Comparison of ENCODE assay signal across 14 cellular contexts in genomic region chr10:92760609-92761008, GRCh38.
DNase-seq lines count a peak whose midpoint lies in the region; ATAC-seq, FAIRE-seq and TF ChIP-seq lines count a peak whose summit lies in the region.
"Had no signal": no experiment of that assay in that cellular context is flagged by ENCODE, and none has a peak within 500 bp of the region (broad histone marks: within the 10 kb centered on the region; RNA-seq: fewer than 3 reads in every experiment).

No MANE protein-coding gene starts in this region.

- H2AFZ ChIP-seq in astrocyte (ENCODE audit: low read depth, low read length) (peak overlapping the region; percentile 85), mesenchymal stem cell (ENCODE audit: low read depth, low read length) (peak overlapping the region; percentile 51), neural progenitor cell (replicated peaks) (no peak overlapping the region)

- H3K4me3 ChIP-seq in astrocyte (ENCODE audit: insufficient read depth, low read depth, low read length) (no peak overlapping the region), mesenchymal stem cell (ENCODE audit: insufficient read depth in 1 of 2, low read depth in 1 of 2, low read length in 2 of 2) (no peak overlapping the region), neural progenitor cell (no peak overlapping the region)

- no peak for TF ChIP-seq CTCF in AG09319 (IDR thresholded peaks at IDR 0.05; ENCODE audit: low read depth, low read length)
- no peak for TF ChIP-seq CTCF in astrocyte (IDR thresholded peaks at IDR 0.05; ENCODE audit: insufficient read depth, low read depth, low read length)
- TF ChIP-seq CTCF in neural progenitor cell (IDR thresholded peaks at IDR 0.05), result no peak

- H2BK15ac ChIP-seq in mesenchymal stem cell (ENCODE audit: low read depth, poor library complexity, severe bottlenecking), result no peak overlapping the region

- H3K79me1 ChIP-seq in mesenchymal stem cell (replicated peaks; ENCODE audit: low read length, poor library complexity, severe bottlenecking), result no peaks in the 10 kb centered on the region

- no peak overlapping the region for H3K4me3 Mint-ChIP-seq in astrocyte (ENCODE audit: unreplicated experiment)
- no peak overlapping the region for H3K4me3 Mint-ChIP-seq in neural progenitor cell
- H3K4me3 Mint-ChIP-seq: activated naive CD8-positive, alpha-beta T cell had no signal

- H4K8ac ChIP-seq in mesenchymal stem cell (ENCODE audit: low read length), result no peak overlapping the region

- H3K79me2 ChIP-seq in astrocyte (ENCODE audit: insufficient read depth, low read length) (no peaks in the 10 kb centered on the region), neural progenitor cell (ENCODE audit: low read depth) (no peaks in the 10 kb centered on the region)

- H3K27me3 ChIP-seq in astrocyte (ENCODE audit: insufficient read depth, low read length), result no peaks in the 10 kb centered on the region
- H3K27me3 ChIP-seq in mesenchymal stem cell (ENCODE audit: control insufficient read depth in 1 of 2, insufficient read depth in 1 of 2, low read length in 2 of 2), result no peaks in the 10 kb centered on the region
- no peaks in the 10 kb centered on the region for H3K27me3 ChIP-seq in neural progenitor cell

- H3K4ac ChIP-seq in mesenchymal stem cell (ENCODE audit: low read depth in 1 of 2, low read length in 2 of 2), result no peak overlapping the region

- H2AK5ac ChIP-seq in mesenchymal stem cell (ENCODE audit: low read length, severe bottlenecking), result no peak overlapping the region

- H3K14ac ChIP-seq in mesenchymal stem cell (ENCODE audit: low read length in 2 of 2), result no peak overlapping the region

- H3K36me3 ChIP-seq in astrocyte (ENCODE audit: insufficient read depth, low read length) (no peaks in the 10 kb centered on the region), mesenchymal stem cell (ENCODE audit: control insufficient read depth in 1 of 2, insufficient read depth in 2 of 2, low read depth in 1 of 2, low read length in 2 of 2) (no peaks in the 10 kb centered on the region), neural progenitor cell (no peaks in the 10 kb centered on the region)

- FAIRE-seq in astrocyte (lab: Jason Lieb, UNC), result no peak

- H4K20me1 ChIP-seq in astrocyte (ENCODE audit: insufficient read depth, low read length) (no peaks in the 10 kb centered on the region), neural progenitor cell (ENCODE audit: low read depth) (no peaks in the 10 kb centered on the region)

- H3K9me3 ChIP-seq in astrocyte (ENCODE audit: insufficient read depth, low read depth, low read length) (no peaks in the 10 kb centered on the region), mesenchymal stem cell (ENCODE audit: control insufficient read depth, low read length) (no peaks in the 10 kb centered on the region), neural progenitor cell (ENCODE audit: low read depth) (no peaks in the 10 kb centered on the region)

- peak overlapping the region; percentile 22 to 89 for H2BK12ac ChIP-seq in mesenchymal stem cell (ENCODE audit: low read length in 2 of 2)

- DNase-seq in AG09319 (ENCODE audit: extremely low read depth, low read depth) (peak; percentile 46), KG1 (lab: John Stamatoyannopoulos, UW) (peak; percentile 4), astrocyte (ENCODE audit: low read depth) (peak; percentile 42), mesenchymal stem cell (peak; percentile 76), neural progenitor cell (ENCODE audit: low spot score) (no peak), nucleus accumbens (lab: John Stamatoyannopoulos, UW) (no peak), NCI-H146 (lab: John Stamatoyannopoulos, UW) (no peak)
- DNase-seq: activated CD4-positive, alpha-beta T cell treated with anti-CD3 and anti-CD28 coated beads, Interleukin-2, amount 50 U/mL, for 1 hour; left cardiac atrium; NCI-H1694 treated with DMSO at 0.1 percent for 48 hours; posterior cingulate gyrus had no signal

- H2BK5ac ChIP-seq in mesenchymal stem cell (ENCODE audit: low read depth, low read length, poor library complexity, severe bottlenecking), result no peak overlapping the region

- H3K27ac Mint-ChIP-seq in astrocyte (ENCODE audit: unreplicated experiment), result no peak overlapping the region
- no peak overlapping the region for H3K27ac Mint-ChIP-seq in neural progenitor cell
- H3K27ac Mint-ChIP-seq: activated naive CD8-positive, alpha-beta T cell had no signal

- no peak overlapping the region for H4K91ac ChIP-seq in mesenchymal stem cell (ENCODE audit: low read length)

- H3K18ac ChIP-seq in mesenchymal stem cell (ENCODE audit: low read depth in 1 of 2, low read length in 2 of 2), result peak overlapping the region; percentile 67 to 83

- H3F3A ChIP-seq in neural progenitor cell (ENCODE audit: low read depth), result no peaks in the 10 kb centered on the region

- no peaks in the 10 kb centered on the region for H3K9me3 Mint-ChIP-seq in astrocyte (ENCODE audit: unreplicated experiment)
- H3K9me3 Mint-ChIP-seq in neural progenitor cell, result no peaks in the 10 kb centered on the region

- H3K23ac ChIP-seq in mesenchymal stem cell (ENCODE audit: low read length in 2 of 2), result no peak overlapping the region

- no peak overlapping the region for H3K9ac ChIP-seq in astrocyte (ENCODE audit: low read length)
- H3K9ac ChIP-seq in mesenchymal stem cell (ENCODE audit: low read length), result peak overlapping the region; percentile 66
- H3K9ac ChIP-seq in neural progenitor cell, result no peak overlapping the region

- H3K4me1 Mint-ChIP-seq in astrocyte (ENCODE audit: low read depth, unreplicated experiment) (no peaks in the 10 kb centered on the region), neural progenitor cell (peaks cover 18% of the 10 kb centered on the region)

- peak overlapping the region; percentile 43 for H3K4me2 ChIP-seq in astrocyte (ENCODE audit: low read length)
- no peak overlapping the region for H3K4me2 ChIP-seq in mesenchymal stem cell (ENCODE audit: low read length, poor library complexity, severe bottlenecking)
- no peak overlapping the region for H3K4me2 ChIP-seq in neural progenitor cell

- WGBS in mesenchymal stem cell, result 0% methylated on average over 1 of the region's 1 CpG

- no peak overlapping the region for H2BK120ac ChIP-seq in mesenchymal stem cell (ENCODE audit: low read depth, low read length)

- H3K27ac ChIP-seq in astrocyte (ENCODE audit: low read depth, low read length), result peak overlapping the region; percentile 36
- no peak overlapping the region for H3K27ac ChIP-seq in mesenchymal stem cell (ENCODE audit: low read length, poor library complexity, severe bottlenecking)
- H3K27ac ChIP-seq in neural progenitor cell, result no peak overlapping the region
- H3K27ac ChIP-seq: epithelial cell of prostate had no signal

- no peak for ATAC-seq in HG03521 (IDR thresholded peaks at IDR 0.05; ENCODE audit: unreplicated experiment)
- ATAC-seq: left cardiac atrium had no signal

- no peaks in the 10 kb centered on the region for H3K27me3 Mint-ChIP-seq in astrocyte (ENCODE audit: low read depth, unreplicated experiment)
- H3K27me3 Mint-ChIP-seq in neural progenitor cell (ENCODE audit: insufficient read depth, low read depth), result peaks cover 2% of the 10 kb centered on the region

- H3K36me3 Mint-ChIP-seq in astrocyte (ENCODE audit: low read depth, unreplicated experiment) (no peaks in the 10 kb centered on the region), neural progenitor cell (no peaks in the 10 kb centered on the region)

- H3K4me1 ChIP-seq in astrocyte (ENCODE audit: insufficient read depth, low read length) (peaks cover 11% of the 10 kb centered on the region), mesenchymal stem cell (ENCODE audit: control insufficient read depth, insufficient read depth, low read depth, low read length) (no peaks in the 10 kb centered on the region), neural progenitor cell (peaks cover 13% of the 10 kb centered on the region)

Comparison
In these comparisons a context has a peak if more than half of its experiments do, and no peak if none do; other contexts are left out.
1. DNase-seq: peak in AG09319 (single experiment), KG1 (single experiment), astrocyte (single experiment) and mesenchymal stem cell (single experiment); none in neural progenitor cell (single experiment), nucleus accumbens (0 of 56) and NCI-H146 (single experiment).